10 cellular contexts compared by ENCODE assay signal in genomic region chr6:137415834-137416190, GRCh38.
DNase-seq lines count a peak whose midpoint lies in the region; ATAC-seq and TF ChIP-seq lines count a peak whose summit lies in the region.
"Had no signal": no experiment of that assay in that cellular context is flagged by ENCODE, and none has a peak within 500 bp of the region (broad histone marks: within the 10 kb centered on the region; RNA-seq: fewer than 3 reads in every experiment).

No MANE protein-coding gene starts in this region.

- ATAC-seq in central memory CD8-positive, alpha-beta T cell (replicated peaks; ENCODE audit: extremely low read depth, poor library complexity, severe bottlenecking), result no peak
- ATAC-seq in GM18502 (IDR thresholded peaks at IDR 0.05; ENCODE audit: poor library complexity, unreplicated experiment), result no peak
- no peak for ATAC-seq in esophagus mucosa

- H3K27me3 Mint-ChIP-seq in CD14-positive monocyte (ENCODE audit: low read depth in 3 of 3) (peaks cover 3 to 11% (median 10%) of the 10 kb centered on the region in 3 donors), neural crest cell (ENCODE audit: low read depth) (peaks cover 81% of the 10 kb centered on the region)
- H3K27me3 Mint-ChIP-seq in central memory CD8-positive, alpha-beta T cell, result no peaks in the 10 kb centered on the region

- H3K4me1 ChIP-seq in KMS-11 (ENCODE audit: low read depth, poor library complexity, severe bottlenecking), result peaks cover 12% of the 10 kb centered on the region

- H3K4me3 ChIP-seq in KMS-11 (IDR thresholded peaks at IDR 0.05; ENCODE audit: insufficient read depth, low read depth, low read length), result no peak overlapping the region

- intact Hi-C loops in CD14-positive monocyte (cut with micrococcal nuclease), result loop anchor here in 1 of 2 donors (5.0 to 10.0 kb wide), 2 partner anchors 71 to 319 kb away; no protein-coding TSS in a partner anchor

- H2AFZ ChIP-seq in KMS-11 (ENCODE audit: low read depth), result peak overlapping the region; percentile 71

- no peaks in the 10 kb centered on the region for H3K36me3 ChIP-seq in KMS-11 (ENCODE audit: insufficient read depth)

- DNase-seq in CD14-positive monocyte (ENCODE audit: low spot score) (no peak), neural crest cell (ENCODE audit: low read depth, low spot score) (no peak), NCI-H187 (lab: John Stamatoyannopoulos, UW) (no peak)
- DNase-seq in central memory CD8-positive, alpha-beta T cell (ENCODE audit: low spot score in 2 of 2), result no peak
- no peak for DNase-seq in effector CD4-positive, alpha-beta T cell
- DNase-seq: NCI-H2227 treated with DMSO at 0.1 percent for 48 hours had no signal

- H3K4me3 Mint-ChIP-seq in CD14-positive monocyte (peak overlapping the region in 1 of 2 donors; percentile 94), neural crest cell (peak overlapping the region; percentile 76)
- H3K4me3 Mint-ChIP-seq in central memory CD8-positive, alpha-beta T cell, result peak overlapping the region; percentile 74

- H3K9me3 Mint-ChIP-seq in CD14-positive monocyte, result peaks cover 0 to 6% (median 0%) of the 10 kb centered on the region in 7 donors
- H3K9me3 Mint-ChIP-seq in central memory CD8-positive, alpha-beta T cell, result no peaks in the 10 kb centered on the region
- no peaks in the 10 kb centered on the region for H3K9me3 Mint-ChIP-seq in neural crest cell
- H3K9me3 Mint-ChIP-seq: activated CD4-positive, alpha-beta T cell treated with anti-CD3 and anti-CD28 coated beads, Interleukin-2, amount 10 ng/mL, durations not matched to agents 7 days and 5 days had no signal

- H3K79me2 ChIP-seq in KMS-11 (ENCODE audit: insufficient read depth, low read depth), result no peaks in the 10 kb centered on the region

- H3K4me2 ChIP-seq in KMS-11, result peak overlapping the region; percentile 73; the same call in 1 of the 2 replicates

- TF ChIP-seq CTCF in CD14-positive monocyte (IDR thresholded peaks at IDR 0.05) (peak; percentile 43), KMS-11 (conservative IDR thresholded peaks at IDR 0.05; ENCODE audit: low read depth, low read length) (peak; percentile 28; the same call in 1 of the 2 replicates), neural crest cell (conservative IDR thresholded peaks at IDR 0.05) (peak; percentile 37)

- peak overlapping the region; percentile 69 for H3K27ac ChIP-seq in KMS-11

- H3K27ac Mint-ChIP-seq in CD14-positive monocyte (peak overlapping the region in 1 of 7 donors; percentile 77), neural crest cell (ENCODE audit: unreplicated experiment) (no peak overlapping the region)
- peak overlapping the region; percentile 80 for H3K27ac Mint-ChIP-seq in central memory CD8-positive, alpha-beta T cell (ENCODE audit: low read depth)

- H3K4me1 Mint-ChIP-seq in CD14-positive monocyte (peaks cover 17% of the 10 kb centered on the region), neural crest cell (peaks cover 16% of the 10 kb centered on the region)
- peaks cover 14% of the 10 kb centered on the region for H3K4me1 Mint-ChIP-seq in central memory CD8-positive, alpha-beta T cell

- H3K36me3 Mint-ChIP-seq in CD14-positive monocyte, result no peaks in the 10 kb centered on the region
- peaks cover 2% of the 10 kb centered on the region for H3K36me3 Mint-ChIP-seq in central memory CD8-positive, alpha-beta T cell (ENCODE audit: insufficient read depth)
- H3K36me3 Mint-ChIP-seq in neural crest cell (ENCODE audit: low read depth), result no peaks in the 10 kb centered on the region

- H4K20me1 ChIP-seq in KMS-11 (ENCODE audit: insufficient read depth), result no peaks in the 10 kb centered on the region

- H3K9ac ChIP-seq in KMS-11, result peak overlapping the region; percentile 49; the same call in 1 of the 2 replicates

- no peaks in the 10 kb centered on the region for H3K27me3 ChIP-seq in KMS-11 (ENCODE audit: insufficient read depth, low read depth)
